ENCODE assay signal across 21 cellular contexts in the genomic region with DNA sequence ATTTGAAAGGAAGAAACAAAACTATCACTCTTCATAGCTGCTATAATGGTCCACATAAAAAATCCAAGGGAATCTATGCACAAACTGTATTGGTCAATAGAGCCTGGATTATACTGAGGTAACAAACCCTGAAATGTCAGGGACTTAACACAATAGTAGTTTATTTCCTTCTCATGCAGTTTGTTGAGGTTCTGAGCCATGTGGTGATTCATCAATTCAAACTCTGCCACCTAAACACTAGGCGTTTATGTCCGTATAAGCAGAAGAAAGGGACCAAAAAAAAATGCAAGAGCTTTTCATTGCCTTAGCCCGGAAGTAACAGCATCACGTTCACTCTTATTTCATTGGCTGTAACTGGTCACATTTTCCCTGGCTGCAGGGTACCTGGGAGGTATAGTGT.
"Had no signal": no experiment of that assay in that cellular context is flagged by ENCODE, and none has a peak within 500 bp of the region (broad histone marks: within the 10 kb centered on the region; RNA-seq: fewer than 3 reads in every experiment).

No MANE protein-coding gene starts in this region.

- H3K4me3 Mint-ChIP-seq: activated CD8-positive, alpha-beta T cell treated with anti-CD3 and anti-CD28 coated beads, Interleukin-2, amount 10 ng/mL, durations not matched to agents 7 days and 5 days; activated naive CD8-positive, alpha-beta T cell treated with anti-CD3 and anti-CD28 coated beads, Interleukin-2, amount 50 U/mL, for 24 hours; T-helper 1 cell treated with Interleukin-12 subunit alpha and Interleukin-12 subunit beta and Interleukin-4 antibody, amounts not matched to agents 30 μg/mL and 1 μg/mL, for 36 hours had no signal

- H3K9me3 Mint-ChIP-seq: activated naive CD4-positive, alpha-beta T cell treated with anti-CD3 and anti-CD28 coated beads, Interleukin-2, amount 50 U/mL, for 72 hours; activated naive CD8-positive, alpha-beta T cell treated with anti-CD3 and anti-CD28 coated beads, Interleukin-2, amount 50 U/mL, for 24 hours; T-helper 1 cell treated with Interleukin-12 subunit alpha and Interleukin-12 subunit beta and Interleukin-4 antibody, amounts not matched to agents 30 μg/mL and 1 μg/mL, for 36 hours had no signal

- H3K36me3 Mint-ChIP-seq: activated naive CD4-positive, alpha-beta T cell treated with anti-CD3 and anti-CD28 coated beads, Interleukin-2, amount 50 U/mL, for 72 hours had no signal

- H3K4me3 ChIP-seq: SJSA1 had no signal

- DNase-seq: activated CD4-positive, alpha-beta T cell treated with anti-CD3 and anti-CD28 coated beads for 4 hours; activated CD8-positive, alpha-beta memory T cell treated with anti-CD3 and anti-CD28 coated beads, Interleukin-2, amount 50 U/mL, for 48 hours; activated CD8-positive, alpha-beta T cell treated with anti-CD3 and anti-CD28 coated beads, Interleukin-2, amount 10 ng/mL, durations not matched to agents 7 days and 5 days; activated naive CD4-positive, alpha-beta T cell treated with Interleukin-2 at 50 U/mL for 16 hours; activated naive CD8-positive, alpha-beta T cell treated with anti-CD3 and anti-CD28 coated beads, Interleukin-2, amount 50 U/mL, for 24 hours; activated T-cell treated with anti-CD3 and anti-CD28 coated beads, Interleukin-2, amount 50 U/mL, for 1 hour; amniotic stem cell; brain microvascular endothelial cell; cerebellar nuclear complex; KG1; NCI-H1092 treated with DMSO at 0.1 percent for 48 hours; NCI-H1436; NCI-H1694 treated with DMSO at 0.1 percent for 48 hours; NCI-H2081; NCI-H446; NCI-H524; SHP77 had no signal

- ATAC-seq: activated CD4-positive, CD25-positive, alpha-beta regulatory T cell treated with anti-CD3 and anti-CD28 coated beads, Interleukin-2, amount 50 U/mL, for 24 hours; activated CD8-positive, alpha-beta T cell treated with anti-CD3 and anti-CD28 coated beads, Interleukin-2, amount 10 ng/mL, durations not matched to agents 7 days and 5 days; activated naive CD4-positive, alpha-beta T cell treated with anti-CD3 and anti-CD28 coated beads, Interleukin-2, amount 50 U/mL, for 72 hours; activated naive CD8-positive, alpha-beta T cell treated with anti-CD3 and anti-CD28 coated beads, Interleukin-2, amount 50 U/mL, for 24 hours had no signal

- H3K27me3 ChIP-seq: brain microvascular endothelial cell had no signal

- H3K27ac ChIP-seq: brain microvascular endothelial cell, SJSA1 had no signal

- H3K4me1 Mint-ChIP-seq: activated naive CD8-positive, alpha-beta T cell treated with anti-CD3 and anti-CD28 coated beads, Interleukin-2, amount 50 U/mL, for 24 hours had no signal

- H3K27me3 Mint-ChIP-seq: activated naive CD8-positive, alpha-beta T cell treated with anti-CD3 and anti-CD28 coated beads, Interleukin-2, amount 50 U/mL, for 24 hours had no signal

- H3K36me3 ChIP-seq: brain microvascular endothelial cell, SJSA1 had no signal

- H3K4me1 ChIP-seq: SJSA1 had no signal

- H3K9me3 ChIP-seq: SJSA1 had no signal

- H3K27ac Mint-ChIP-seq: activated CD8-positive, alpha-beta T cell treated with anti-CD3 and anti-CD28 coated beads, Interleukin-2, amount 10 ng/mL, durations not matched to agents 7 days and 5 days; activated naive CD4-positive, alpha-beta T cell treated with anti-CD3 and anti-CD28 coated beads, Interleukin-2, amount 50 U/mL, for 72 hours; activated naive CD8-positive, alpha-beta T cell treated with anti-CD3 and anti-CD28 coated beads, Interleukin-2, amount 50 U/mL, for 24 hours; T-helper 1 cell treated with Interleukin-12 subunit alpha and Interleukin-12 subunit beta and Interleukin-4 antibody, amounts not matched to agents 30 μg/mL and 1 μg/mL, for 36 hours had no signal
